1 cellular context compared by ENCODE assay signal in the genomic region with DNA sequence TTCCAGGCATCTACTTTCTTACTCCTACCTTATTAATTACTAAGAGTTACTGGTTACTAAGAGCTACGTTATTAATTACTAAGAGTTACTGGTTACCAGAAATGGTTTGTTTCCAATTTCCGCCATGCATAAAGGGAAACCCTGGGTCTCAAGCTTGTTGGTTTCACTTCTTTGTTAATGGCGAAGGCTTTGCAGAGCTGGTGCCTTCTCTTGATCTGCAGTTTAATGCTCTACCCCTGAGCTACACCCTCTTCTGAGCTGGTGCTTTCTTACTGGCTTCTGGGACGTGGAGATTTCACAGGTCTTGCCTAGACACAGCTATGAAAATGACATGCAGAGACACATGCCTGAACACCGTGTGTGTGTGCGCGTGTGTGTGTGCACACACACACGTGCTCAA.
TF ChIP-seq lines count a peak whose summit lies in the region.

No MANE protein-coding gene starts in this region.

TF ChIP-seq in HepG2, 621 proteins besides CTCF, POLR2A, EP300 and RAD21:
- TF ChIP-seq BRD4 (CRISPR knock-in tag; IDR thresholded peaks at IDR 0.05) (no peak), MNT (IDR thresholded peaks at IDR 0.05) (peak; percentile 27; the same call in 1 of the 2 replicates)
